Comparison of ENCODE assay signal across 1 cellular context in genomic region chr6:125153541-125154183, GRCh38.
TF ChIP-seq lines count a peak whose summit lies in the region.

TPD52L1 (plus strand) TSS chr6:125153773; CDS start chr6:125153952, 179 bp downstream.

TF ChIP-seq in HepG2, 621 proteins besides CTCF, POLR2A, EP300 and RAD21 (continued from another document and continues in another):
- TF ChIP-seq GATAD2A (CRISPR knock-in tag; IDR thresholded peaks at IDR 0.05): peak; percentile 70
- no peak for TF ChIP-seq MAFG (CRISPR knock-in tag; IDR thresholded peaks at IDR 0.05)
- TF ChIP-seq ZNF17 (CRISPR knock-in tag; IDR thresholded peaks at IDR 0.05): no peak
- TF ChIP-seq ZFX (CRISPR knock-in tag; IDR thresholded peaks at IDR 0.05; ENCODE audit: low read depth): peak; percentile 31; the same call in 1 of the 2 replicates
- TF ChIP-seq KMT2B (CRISPR knock-in tag; IDR thresholded peaks at IDR 0.05): peak; percentile 32; the same call in 1 of the 2 replicates
- TF ChIP-seq ZMYM3 (CRISPR knock-in tag; IDR thresholded peaks at IDR 0.05): peak; percentile 74
- 0 out of 2 replicates have a peak, but pooled peaks have one; percentile 30 for TF ChIP-seq ZFP36L1 (CRISPR knock-in tag; IDR thresholded peaks at IDR 0.05)
- no peak for TF ChIP-seq ZFP36L2 (CRISPR knock-in tag; IDR thresholded peaks at IDR 0.05)
- TF ChIP-seq ZNF557 (CRISPR knock-in tag; IDR thresholded peaks at IDR 0.05): no peak
- 0 out of 2 replicates have a peak, but pooled peaks have one; percentile 43 for TF ChIP-seq ZNF276 (CRISPR knock-in tag; IDR thresholded peaks at IDR 0.05; ENCODE audit: low read depth)
- no peak for TF ChIP-seq RFX1 (IDR thresholded peaks at IDR 0.05)
- peak; percentile 81 for TF ChIP-seq GABPB1 (CRISPR knock-in tag; IDR thresholded peaks at IDR 0.05)
- TF ChIP-seq ERF (CRISPR knock-in tag; IDR thresholded peaks at IDR 0.05): 0 out of 2 replicates have a peak, but pooled peaks have one; percentile 25
- TF ChIP-seq ZNF556 (CRISPR knock-in tag; IDR thresholded peaks at IDR 0.05; ENCODE audit: borderline replicate concordance): peak; percentile 63; the same call in 1 of the 2 replicates
- no peak for TF ChIP-seq PRPF4 (IDR thresholded peaks at IDR 0.05; ENCODE audit: low read depth, low read length, poor library complexity, severe bottlenecking)
- no peak for TF ChIP-seq AKAP8 (CRISPR knock-in tag; IDR thresholded peaks at IDR 0.05)
- TF ChIP-seq PTBP1 (IDR thresholded peaks at IDR 0.05; ENCODE audit: low read depth, low read length, poor library complexity, severe bottlenecking): no peak
- TF ChIP-seq ZNF234 (CRISPR knock-in tag; conservative IDR thresholded peaks at IDR 0.05): no peak
- TF ChIP-seq ZNF44 (CRISPR knock-in tag; IDR thresholded peaks at IDR 0.05): no peak
- TF ChIP-seq ZNF3 (CRISPR knock-in tag; IDR thresholded peaks at IDR 0.05): 0 out of 2 replicates have a peak, but pooled peaks have one; percentile 15
- peak; percentile 39; the same call in 1 of the 2 replicates for TF ChIP-seq HOXA3 (CRISPR knock-in tag; IDR thresholded peaks at IDR 0.05)
- no peak for TF ChIP-seq NFKBIZ (CRISPR knock-in tag; IDR thresholded peaks at IDR 0.05)
- TF ChIP-seq TFDP2 (CRISPR knock-in tag; IDR thresholded peaks at IDR 0.05): peak; percentile 31; the same call in 1 of the 2 replicates
- TF ChIP-seq ZBTB34 (CRISPR knock-in tag; IDR thresholded peaks at IDR 0.05): 0 out of 2 replicates have a peak, but pooled peaks have one; percentile 20
- TF ChIP-seq ESRRA (CRISPR knock-in tag; IDR thresholded peaks at IDR 0.05; ENCODE audit: low read depth): 0 out of 2 replicates have a peak, but pooled peaks have one; percentile 22
- TF ChIP-seq DRAP1 (CRISPR knock-in tag; IDR thresholded peaks at IDR 0.05): peak; percentile 30; the same call in 1 of the 2 replicates
- TF ChIP-seq TFDP1 (CRISPR knock-in tag; IDR thresholded peaks at IDR 0.05; ENCODE audit: borderline replicate concordance): peak; percentile 34; the same call in 1 of the 2 replicates
- peak; percentile 38; the same call in 1 of the 2 replicates for TF ChIP-seq PATZ1 (CRISPR knock-in tag; IDR thresholded peaks at IDR 0.05)
- peak; percentile 9 for TF ChIP-seq SKI (IDR thresholded peaks at IDR 0.05; ENCODE audit: partially characterized antibody)
- TF ChIP-seq MEIS1 (CRISPR knock-in tag; IDR thresholded peaks at IDR 0.05; ENCODE audit: borderline replicate concordance): peak; percentile 74; the same call in 1 of the 2 replicates
- 0 out of 2 replicates have a peak, but pooled peaks have one; percentile 36 for TF ChIP-seq BATF2 (CRISPR knock-in tag; IDR thresholded peaks at IDR 0.05)
- no peak for TF ChIP-seq ZNF292 (CRISPR knock-in tag; IDR thresholded peaks at IDR 0.05; ENCODE audit: borderline replicate concordance, low read depth)
- no peak for TF ChIP-seq CREM (IDR thresholded peaks at IDR 0.05)
- no peak for TF ChIP-seq CREM (CRISPR knock-in tag; IDR thresholded peaks at IDR 0.05)
- no peak for TF ChIP-seq PPARG (CRISPR knock-in tag; conservative IDR thresholded peaks at IDR 0.05)
- TF ChIP-seq TP53 (CRISPR knock-in tag; conservative IDR thresholded peaks at IDR 0.05): 0 out of 2 replicates have a peak, but pooled peaks have one; percentile 31
- 0 out of 2 replicates have a peak, but pooled peaks have one; percentile 21 for TF ChIP-seq MXD3 (CRISPR knock-in tag; IDR thresholded peaks at IDR 0.05)
- no peak for TF ChIP-seq SKIL (CRISPR knock-in tag; IDR thresholded peaks at IDR 0.05; ENCODE audit: borderline replicate concordance)
- TF ChIP-seq CBFB (CRISPR knock-in tag; IDR thresholded peaks at IDR 0.05): 0 out of 2 replicates have a peak, but pooled peaks have one; percentile 59
- 0 out of 2 replicates have a peak, but pooled peaks have one; percentile 32 for TF ChIP-seq NCOA2 (CRISPR knock-in tag; IDR thresholded peaks at IDR 0.05)
- TF ChIP-seq ARHGAP35 (CRISPR knock-in tag; IDR thresholded peaks at IDR 0.05; ENCODE audit: borderline replicate concordance): 0 out of 2 replicates have a peak, but pooled peaks have one; percentile 81
- TF ChIP-seq MATR3 (CRISPR knock-in tag; IDR thresholded peaks at IDR 0.05): no peak
- TF ChIP-seq FLYWCH1 (CRISPR knock-in tag; IDR thresholded peaks at IDR 0.05): no peak
- TF ChIP-seq MLX (CRISPR knock-in tag; IDR thresholded peaks at IDR 0.05): 0 out of 2 replicates have a peak, but pooled peaks have one; percentile 22
- TF ChIP-seq ZMAT5 (CRISPR knock-in tag; IDR thresholded peaks at IDR 0.05; ENCODE audit: borderline replicate concordance, low read depth): no peak
- peak; percentile 28; the same call in 1 of the 2 replicates for TF ChIP-seq MYC (CRISPR knock-in tag; IDR thresholded peaks at IDR 0.05; ENCODE audit: borderline replicate concordance)
- 0 out of 2 replicates have a peak, but pooled peaks have one; percentile 35 for TF ChIP-seq FOXO1 (CRISPR knock-in tag; IDR thresholded peaks at IDR 0.05)
- peak; percentile 49; the same call in 1 of the 2 replicates for TF ChIP-seq ARID4A (CRISPR knock-in tag; IDR thresholded peaks at IDR 0.05; ENCODE audit: borderline replicate concordance)
- TF ChIP-seq SMAD3 (CRISPR knock-in tag; IDR thresholded peaks at IDR 0.05): 0 out of 2 replicates have a peak, but pooled peaks have one; percentile 26
- no peak for TF ChIP-seq DPF2 (CRISPR knock-in tag; IDR thresholded peaks at IDR 0.05; ENCODE audit: borderline replicate concordance, low read depth)
